1 cellular context compared by ENCODE assay signal in the genomic region with DNA sequence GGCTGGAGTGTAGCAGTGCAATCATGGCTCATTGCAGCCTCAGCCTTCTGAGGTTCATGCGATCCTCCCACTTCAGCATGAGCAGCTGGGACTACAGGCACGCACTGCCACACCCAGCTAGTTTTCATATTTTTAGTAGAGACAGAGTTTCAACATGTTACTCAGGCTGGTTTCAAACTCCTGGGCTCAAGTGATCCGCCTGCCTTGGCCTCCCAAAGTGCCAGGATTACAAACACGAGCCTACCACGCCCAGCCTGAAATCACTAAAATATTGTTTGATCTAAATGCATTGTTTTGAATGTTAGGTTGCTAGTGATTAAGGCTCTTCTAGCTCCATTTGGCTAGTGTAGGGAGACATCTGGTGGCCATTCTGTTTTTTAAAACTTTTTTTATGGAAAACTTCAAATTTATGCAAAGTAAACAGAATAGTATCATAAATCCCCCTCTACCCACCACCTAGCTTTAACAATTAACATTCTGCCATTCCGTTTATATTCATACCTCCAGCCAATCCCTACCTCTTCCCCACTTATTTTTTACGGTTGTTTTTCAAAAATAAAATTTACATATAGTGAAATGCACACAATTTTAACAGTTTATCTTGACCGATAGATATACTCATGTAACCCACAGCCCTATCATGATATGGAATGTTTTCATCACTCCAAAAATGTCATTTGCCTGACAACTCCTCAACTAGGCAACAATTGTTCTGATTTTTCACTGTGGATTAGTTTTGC.
TF ChIP-seq lines count a peak whose summit lies in the region.

No MANE protein-coding gene starts in this region.

TF ChIP-seq in Ishikawa, 13 proteins besides CTCF, POLR2A, EP300 and RAD21 (continued from another document):
- TF ChIP-seq, protein P1, sequence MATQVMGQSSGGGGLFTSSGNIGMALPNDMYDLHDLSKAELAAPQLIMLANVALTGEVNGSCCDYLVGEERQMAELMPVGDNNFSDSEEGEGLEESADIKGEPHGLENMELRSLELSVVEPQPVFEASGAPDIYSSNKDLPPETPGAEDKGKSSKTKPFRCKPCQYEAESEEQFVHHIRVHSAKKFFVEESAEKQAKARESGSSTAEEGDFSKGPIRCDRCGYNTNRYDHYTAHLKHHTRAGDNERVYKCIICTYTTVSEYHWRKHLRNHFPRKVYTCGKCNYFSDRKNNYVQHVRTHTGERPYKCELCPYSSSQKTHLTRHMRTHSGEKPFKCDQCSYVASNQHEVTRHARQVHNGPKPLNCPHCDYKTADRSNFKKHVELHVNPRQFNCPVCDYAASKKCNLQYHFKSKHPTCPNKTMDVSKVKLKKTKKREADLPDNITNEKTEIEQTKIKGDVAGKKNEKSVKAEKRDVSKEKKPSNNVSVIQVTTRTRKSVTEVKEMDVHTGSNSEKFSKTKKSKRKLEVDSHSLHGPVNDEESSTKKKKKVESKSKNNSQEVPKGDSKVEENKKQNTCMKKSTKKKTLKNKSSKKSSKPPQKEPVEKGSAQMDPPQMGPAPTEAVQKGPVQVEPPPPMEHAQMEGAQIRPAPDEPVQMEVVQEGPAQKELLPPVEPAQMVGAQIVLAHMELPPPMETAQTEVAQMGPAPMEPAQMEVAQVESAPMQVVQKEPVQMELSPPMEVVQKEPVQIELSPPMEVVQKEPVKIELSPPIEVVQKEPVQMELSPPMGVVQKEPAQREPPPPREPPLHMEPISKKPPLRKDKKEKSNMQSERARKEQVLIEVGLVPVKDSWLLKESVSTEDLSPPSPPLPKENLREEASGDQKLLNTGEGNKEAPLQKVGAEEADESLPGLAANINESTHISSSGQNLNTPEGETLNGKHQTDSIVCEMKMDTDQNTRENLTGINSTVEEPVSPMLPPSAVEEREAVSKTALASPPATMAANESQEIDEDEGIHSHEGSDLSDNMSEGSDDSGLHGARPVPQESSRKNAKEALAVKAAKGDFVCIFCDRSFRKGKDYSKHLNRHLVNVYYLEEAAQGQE (IDR thresholded peaks at IDR 0.05; ENCODE audit: low read depth): no peak
